Comparison of ENCODE assay signal across 8 cellular contexts in genomic region chr2:224520064-224520463, GRCh38.
DNase-seq lines count a peak whose midpoint lies in the region; ATAC-seq lines count a peak whose summit lies in the region.

No MANE protein-coding gene starts in this region.

- peak; percentile 79 for ATAC-seq in GM19023 (IDR thresholded peaks at IDR 0.05; ENCODE audit: unreplicated experiment)
- peak; percentile 71 for ATAC-seq in HG03095 (IDR thresholded peaks at IDR 0.05; ENCODE audit: unreplicated experiment)
- no peak for ATAC-seq in activated CD8-positive, alpha-beta T cell treated with anti-CD3 and anti-CD28 coated beads, Interleukin-2, amount 10 ng/mL, durations not matched to agents 7 days and 5 days
- ATAC-seq in naive B cell (ENCODE audit: low read depth in 2 of 2), result no peak

- peak overlapping the region; percentile 9 for H3K27ac Mint-ChIP-seq in activated CD8-positive, alpha-beta T cell treated with anti-CD3 and anti-CD28 coated beads, Interleukin-2, amount 10 ng/mL, durations not matched to agents 7 days and 5 days
- peak overlapping the region; percentile 69 to 97 (median 91) for H3K27ac Mint-ChIP-seq in naive B cell

- H3K36me3 Mint-ChIP-seq in activated CD8-positive, alpha-beta T cell treated with anti-CD3 and anti-CD28 coated beads, Interleukin-2, amount 10 ng/mL, durations not matched to agents 7 days and 5 days (ENCODE audit: low read depth), result peaks cover 16% of the 10 kb centered on the region
- H3K36me3 Mint-ChIP-seq in naive B cell, result no peaks in the 10 kb centered on the region

- H3K4me1 Mint-ChIP-seq in activated CD8-positive, alpha-beta T cell treated with anti-CD3 and anti-CD28 coated beads, Interleukin-2, amount 10 ng/mL, durations not matched to agents 7 days and 5 days (ENCODE audit: low read depth), result peaks cover 44% of the 10 kb centered on the region
- H3K4me1 Mint-ChIP-seq in naive B cell, result peaks cover 56 to 87% (median 60%) of the 10 kb centered on the region in 3 donors

- intact Hi-C loops in cardiac septum (cut with DNase I), result no loop called here

- CTCF ChIA-PET in activated CD8-positive, alpha-beta T cell treated with anti-CD3 and anti-CD28 coated beads, Interleukin-2, amount 10 ng/mL, durations not matched to agents 7 days and 5 days (lab: Charles Lee), result interaction anchor here (1.1 kb wide), 1 partner anchor 59 kb away, joined by 4 read pairs; no protein-coding TSS in a partner anchor

- POLR2A ChIA-PET in activated CD8-positive, alpha-beta T cell treated with anti-CD3 and anti-CD28 coated beads, Interleukin-2, amount 10 ng/mL, durations not matched to agents 7 days and 5 days (lab: Charles Lee), result interaction anchor here (3.8 kb wide), 1 partner anchor 64 kb away, joined by 32 read pairs; the partner anchor contains the start of gene CUL3

- DNase-seq in AG08396 (ENCODE audit: low spot score) (peak; percentile 40), naive B cell (no peak), kidney tubule cell (ENCODE audit: low spot score) (no peak), T-helper 9 cell (no peak), cardiac septum (ENCODE audit: low spot score) (no peak)
- peak; percentile 49 for DNase-seq in activated CD8-positive, alpha-beta T cell treated with anti-CD3 and anti-CD28 coated beads, Interleukin-2, amount 10 ng/mL, durations not matched to agents 7 days and 5 days

- H3K27me3 Mint-ChIP-seq in activated CD8-positive, alpha-beta T cell treated with anti-CD3 and anti-CD28 coated beads, Interleukin-2, amount 10 ng/mL, durations not matched to agents 7 days and 5 days (ENCODE audit: low read depth), result no peaks in the 10 kb centered on the region
- no peaks in the 10 kb centered on the region for H3K27me3 Mint-ChIP-seq in naive B cell

- H3K9me3 Mint-ChIP-seq in activated CD8-positive, alpha-beta T cell treated with anti-CD3 and anti-CD28 coated beads, Interleukin-2, amount 10 ng/mL, durations not matched to agents 7 days and 5 days (ENCODE audit: insufficient read depth), result no peaks in the 10 kb centered on the region
- H3K9me3 Mint-ChIP-seq in naive B cell, result peaks cover 0 to 1% (median 0%) of the 10 kb centered on the region in 7 donors

- H3K4me3 Mint-ChIP-seq in activated CD8-positive, alpha-beta T cell treated with anti-CD3 and anti-CD28 coated beads, Interleukin-2, amount 10 ng/mL, durations not matched to agents 7 days and 5 days, result no peak overlapping the region
- peak overlapping the region; percentile 58 to 96 (median 90) for H3K4me3 Mint-ChIP-seq in naive B cell

Comparison
In these comparisons a context has a peak if more than half of its experiments do, and no peak if none do; other contexts are left out.
1. DNase-seq: peak in AG08396 (single experiment) and activated CD8-positive, alpha-beta T cell treated with anti-CD3 and anti-CD28 coated beads, Interleukin-2, amount 10 ng/mL, durations not matched to agents 7 days and 5 days (single experiment); none in naive B cell (single experiment), kidney tubule cell (single experiment), T-helper 9 cell (single experiment) and cardiac septum (single experiment).
2. ATAC-seq: peak in GM19023 (single experiment) and HG03095 (single experiment); none in activated CD8-positive, alpha-beta T cell treated with anti-CD3 and anti-CD28 coated beads, Interleukin-2, amount 10 ng/mL, durations not matched to agents 7 days and 5 days (single experiment) and naive B cell (0 of 2).